ENCODE assay signal across 13 cellular contexts in the genomic region with DNA sequence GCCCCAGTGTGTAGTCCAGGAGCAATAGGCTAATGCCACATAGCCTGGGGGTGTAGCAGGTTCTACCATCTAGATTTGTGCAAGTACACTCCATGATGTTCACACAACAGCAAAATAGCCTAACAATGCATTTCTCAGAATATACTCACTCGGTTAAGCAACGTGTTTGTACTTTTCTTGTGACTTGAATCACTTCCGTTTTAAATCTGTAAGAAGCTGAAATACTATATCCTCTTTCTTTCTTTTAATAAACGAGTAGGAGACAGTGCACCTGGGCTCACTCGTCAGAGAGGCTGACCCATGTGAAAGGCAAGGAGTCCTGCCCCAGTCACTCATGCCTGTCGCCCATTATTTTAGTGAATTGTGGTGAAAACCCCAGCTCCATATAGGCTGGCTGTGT.
DNase-seq lines count a peak whose midpoint lies in the region; ATAC-seq, FAIRE-seq and TF ChIP-seq lines count a peak whose summit lies in the region.
"Had no signal": no experiment of that assay in that cellular context is flagged by ENCODE, and none has a peak within 500 bp of the region (broad histone marks: within the 10 kb centered on the region; RNA-seq: fewer than 3 reads in every experiment).

No MANE protein-coding gene starts in this region.

- peak; percentile 46 for FAIRE-seq in urothelium cell line (lab: Jason Lieb, UNC)
- FAIRE-seq: GM12891 had no signal

- H3K9me3 Mint-ChIP-seq in activated naive CD8-positive, alpha-beta T cell treated with anti-CD3 and anti-CD28 coated beads, Interleukin-2, amount 50 U/mL, for 24 hours = no peaks in the 10 kb centered on the region
- H3K9me3 Mint-ChIP-seq: natural killer cell had no signal

- no peak for ATAC-seq in SK-N-SH treated with all-trans-retinoic acid at 6 μM for 48 hours
- no peak for ATAC-seq in activated naive CD8-positive, alpha-beta T cell treated with anti-CD3 and anti-CD28 coated beads, Interleukin-2, amount 50 U/mL, for 24 hours
- ATAC-seq: natural killer cell had no signal

- no peaks in the 10 kb centered on the region for H3K36me3 Mint-ChIP-seq in activated naive CD8-positive, alpha-beta T cell treated with anti-CD3 and anti-CD28 coated beads, Interleukin-2, amount 50 U/mL, for 24 hours (ENCODE audit: low read depth)
- H3K36me3 Mint-ChIP-seq: natural killer cell had no signal

- WGBS in SK-N-SH (ENCODE audit: low lambda C conversion rate) = 29% methylated on average over 6 of the region's 6 CpGs

- no peak overlapping the region for H3K27ac ChIP-seq in SK-N-SH (ENCODE audit: low read depth in 2 of 2, low read length in 1 of 2)
- H3K27ac ChIP-seq: ascending aorta, coronary artery had no signal

- no peak overlapping the region for H3K9ac ChIP-seq in SK-N-SH

- DNase-seq in SK-N-SH = no peak
- DNase-seq in NCI-H69 (lab: John Stamatoyannopoulos, UW) = peak; percentile 65
- DNase-seq in fibroblast of pulmonary artery (ENCODE audit: low read depth) = peak; percentile 32
- DNase-seq in urothelium cell line (ENCODE audit: low spot score) = peak; percentile 33
- no peak for DNase-seq in NCI-H82 treated with DMSO at 0.1 percent for 48 hours (lab: John Stamatoyannopoulos, UW; ENCODE audit: unreplicated experiment)
- DNase-seq in GM19238 (ENCODE audit: insufficient read length, low spot score) = no peak
- DNase-seq in activated naive CD8-positive, alpha-beta T cell treated with anti-CD3 and anti-CD28 coated beads, Interleukin-2, amount 50 U/mL, for 24 hours = no peak
- DNase-seq: natural killer cell, NCI-H1092 had no signal

- no peaks in the 10 kb centered on the region for H3K27me3 Mint-ChIP-seq in activated naive CD8-positive, alpha-beta T cell treated with anti-CD3 and anti-CD28 coated beads, Interleukin-2, amount 50 U/mL, for 24 hours

- H4K20me1 ChIP-seq in SK-N-SH (ENCODE audit: insufficient read depth) = no peaks in the 10 kb centered on the region

- TF ChIP-seq CTCF in SK-N-SH (IDR thresholded peaks at IDR 0.05) = no peak
- TF ChIP-seq CTCF in fibroblast of pulmonary artery (IDR thresholded peaks at IDR 0.05; ENCODE audit: low read length, missing control alignments) = no peak

- no peaks in the 10 kb centered on the region for H3F3A ChIP-seq in SK-N-SH (replicated peaks; ENCODE audit: insufficient read depth)

- H3K4me2 ChIP-seq in SK-N-SH = peak overlapping the region; percentile 35; the same call in 1 of the 2 replicates

- H3K27ac Mint-ChIP-seq in activated naive CD8-positive, alpha-beta T cell treated with anti-CD3 and anti-CD28 coated beads, Interleukin-2, amount 50 U/mL, for 24 hours = no peak overlapping the region
- H3K27ac Mint-ChIP-seq: natural killer cell had no signal

- no peaks in the 10 kb centered on the region for H3K9me3 ChIP-seq in SK-N-SH
- H3K9me3 ChIP-seq: ascending aorta had no signal

- no peak overlapping the region for H2AFZ ChIP-seq in SK-N-SH (ENCODE audit: low read depth)

- H3K4me1 ChIP-seq in SK-N-SH (ENCODE audit: control insufficient read depth in 1 of 2, insufficient read depth in 2 of 2, low read depth in 1 of 2, low read length in 1 of 2) = no peaks in the 10 kb centered on the region
- H3K4me1 ChIP-seq: ascending aorta had no signal

- H3K27me3 ChIP-seq in SK-N-SH (ENCODE audit: insufficient read depth) = no peaks in the 10 kb centered on the region; the same call in 1 of the 2 replicates
- H3K27me3 ChIP-seq: ascending aorta had no signal

- H3K4me3 ChIP-seq in SK-N-SH (ENCODE audit: low read depth in 2 of 2, low read length in 1 of 2) (no peak overlapping the region), fibroblast of pulmonary artery (replicated peaks; ENCODE audit: low read depth, low read length) (no peak overlapping the region)
- H3K4me3 ChIP-seq: ascending aorta, coronary artery had no signal

- H3K9me2 ChIP-seq in SK-N-SH = no peaks in the 10 kb centered on the region

- H3K4me3 Mint-ChIP-seq in activated naive CD8-positive, alpha-beta T cell treated with anti-CD3 and anti-CD28 coated beads, Interleukin-2, amount 50 U/mL, for 24 hours = no peak overlapping the region
- H3K4me3 Mint-ChIP-seq: natural killer cell had no signal

- CTCF ChIA-PET in SK-N-SH (lab: Yijun Ruan, JAX) = interaction anchor here (0.6 to 1.0 kb wide), 2 partner anchors 13 to 309 kb away, joined by 3 read pairs; no protein-coding TSS in a partner anchor

- no peaks in the 10 kb centered on the region for H3K79me2 ChIP-seq in SK-N-SH (ENCODE audit: insufficient read depth)

- H3K4me1 Mint-ChIP-seq in activated naive CD8-positive, alpha-beta T cell treated with anti-CD3 and anti-CD28 coated beads, Interleukin-2, amount 50 U/mL, for 24 hours = no peaks in the 10 kb centered on the region
- H3K4me1 Mint-ChIP-seq: natural killer cell had no signal

- no peaks in the 10 kb centered on the region for H3K36me3 ChIP-seq in SK-N-SH (replicated peaks in 1 of 2; ENCODE audit: control insufficient read depth in 1 of 2, insufficient read depth in 2 of 2, low read length in 1 of 2)
- H3K36me3 ChIP-seq: ascending aorta had no signal

- POLR2A ChIA-PET in SK-N-SH (lab: Yijun Ruan, JAX) = no interaction called here

- no peak for TF ChIP-seq RAD21 in SK-N-SH (IDR thresholded peaks at IDR 0.05; ENCODE audit: low read length)

- TF ChIP-seq EP300 in SK-N-SH (IDR thresholded peaks at IDR 0.05; ENCODE audit: borderline replicate concordance in 1 of 2, low read depth in 1 of 2, low read length in 1 of 2) = no peak

TF ChIP-seq in SK-N-SH, 30 proteins besides CTCF, POLR2A, EP300 and RAD21 (continues in another document):
- no peak for TF ChIP-seq EZH2phosphoT487 (IDR thresholded peaks at IDR 0.05; ENCODE audit: borderline replicate concordance, low read depth)
- TF ChIP-seq MEF2A (IDR thresholded peaks at IDR 0.05; ENCODE audit: borderline replicate concordance, low read depth) = no peak
- no peak for TF ChIP-seq SMC3 (IDR thresholded peaks at IDR 0.05; ENCODE audit: low read depth, low read length)
- TF ChIP-seq GABPA (IDR thresholded peaks at IDR 0.05; ENCODE audit: low read depth) = no peak
- no peak for TF ChIP-seq JUND (IDR thresholded peaks at IDR 0.05)
- TF ChIP-seq RCOR1 (IDR thresholded peaks at IDR 0.05; ENCODE audit: low read length) = no peak
- TF ChIP-seq FOXJ3 (CRISPR knock-in tag; IDR thresholded peaks at IDR 0.05) = no peak
- TF ChIP-seq TAF1 (IDR thresholded peaks at IDR 0.05; ENCODE audit: borderline replicate concordance, low read depth, low read length) = no peak
- no peak for TF ChIP-seq NRF1 (IDR thresholded peaks at IDR 0.05; ENCODE audit: low read depth, low read length)
- TF ChIP-seq, protein P1, sequence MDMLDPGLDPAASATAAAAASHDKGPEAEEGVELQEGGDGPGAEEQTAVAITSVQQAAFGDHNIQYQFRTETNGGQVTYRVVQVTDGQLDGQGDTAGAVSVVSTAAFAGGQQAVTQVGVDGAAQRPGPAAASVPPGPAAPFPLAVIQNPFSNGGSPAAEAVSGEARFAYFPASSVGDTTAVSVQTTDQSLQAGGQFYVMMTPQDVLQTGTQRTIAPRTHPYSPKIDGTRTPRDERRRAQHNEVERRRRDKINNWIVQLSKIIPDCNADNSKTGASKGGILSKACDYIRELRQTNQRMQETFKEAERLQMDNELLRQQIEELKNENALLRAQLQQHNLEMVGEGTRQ (IDR thresholded peaks at IDR 0.05; ENCODE audit: borderline replicate concordance, low read depth, low read length) = no peak
- TF ChIP-seq, protein P2, sequence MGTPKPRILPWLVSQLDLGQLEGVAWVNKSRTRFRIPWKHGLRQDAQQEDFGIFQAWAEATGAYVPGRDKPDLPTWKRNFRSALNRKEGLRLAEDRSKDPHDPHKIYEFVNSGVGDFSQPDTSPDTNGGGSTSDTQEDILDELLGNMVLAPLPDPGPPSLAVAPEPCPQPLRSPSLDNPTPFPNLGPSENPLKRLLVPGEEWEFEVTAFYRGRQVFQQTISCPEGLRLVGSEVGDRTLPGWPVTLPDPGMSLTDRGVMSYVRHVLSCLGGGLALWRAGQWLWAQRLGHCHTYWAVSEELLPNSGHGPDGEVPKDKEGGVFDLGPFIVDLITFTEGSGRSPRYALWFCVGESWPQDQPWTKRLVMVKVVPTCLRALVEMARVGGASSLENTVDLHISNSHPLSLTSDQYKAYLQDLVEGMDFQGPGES (IDR thresholded peaks at IDR 0.05; ENCODE audit: low read depth, low read length) = no peak

TF ChIP-seq in SK-N-SH treated with all-trans-retinoic acid at 6 μM for 48 hours, 23 proteins besides CTCF, POLR2A, EP300 and RAD21 (continues in another document):
- TF ChIP-seq, protein P3, sequence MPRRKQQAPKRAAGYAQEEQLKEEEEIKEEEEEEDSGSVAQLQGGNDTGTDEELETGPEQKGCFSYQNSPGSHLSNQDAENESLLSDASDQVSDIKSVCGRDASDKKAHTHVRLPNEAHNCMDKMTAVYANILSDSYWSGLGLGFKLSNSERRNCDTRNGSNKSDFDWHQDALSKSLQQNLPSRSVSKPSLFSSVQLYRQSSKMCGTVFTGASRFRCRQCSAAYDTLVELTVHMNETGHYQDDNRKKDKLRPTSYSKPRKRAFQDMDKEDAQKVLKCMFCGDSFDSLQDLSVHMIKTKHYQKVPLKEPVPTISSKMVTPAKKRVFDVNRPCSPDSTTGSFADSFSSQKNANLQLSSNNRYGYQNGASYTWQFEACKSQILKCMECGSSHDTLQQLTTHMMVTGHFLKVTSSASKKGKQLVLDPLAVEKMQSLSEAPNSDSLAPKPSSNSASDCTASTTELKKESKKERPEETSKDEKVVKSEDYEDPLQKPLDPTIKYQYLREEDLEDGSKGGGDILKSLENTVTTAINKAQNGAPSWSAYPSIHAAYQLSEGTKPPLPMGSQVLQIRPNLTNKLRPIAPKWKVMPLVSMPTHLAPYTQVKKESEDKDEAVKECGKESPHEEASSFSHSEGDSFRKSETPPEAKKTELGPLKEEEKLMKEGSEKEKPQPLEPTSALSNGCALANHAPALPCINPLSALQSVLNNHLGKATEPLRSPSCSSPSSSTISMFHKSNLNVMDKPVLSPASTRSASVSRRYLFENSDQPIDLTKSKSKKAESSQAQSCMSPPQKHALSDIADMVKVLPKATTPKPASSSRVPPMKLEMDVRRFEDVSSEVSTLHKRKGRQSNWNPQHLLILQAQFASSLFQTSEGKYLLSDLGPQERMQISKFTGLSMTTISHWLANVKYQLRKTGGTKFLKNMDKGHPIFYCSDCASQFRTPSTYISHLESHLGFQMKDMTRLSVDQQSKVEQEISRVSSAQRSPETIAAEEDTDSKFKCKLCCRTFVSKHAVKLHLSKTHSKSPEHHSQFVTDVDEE (CRISPR knock-in tag; IDR thresholded peaks at IDR 0.05) = no peak
- no peak for TF ChIP-seq SNAI2 (CRISPR knock-in tag; IDR thresholded peaks at IDR 0.05)
- TF ChIP-seq PPARA (CRISPR knock-in tag; IDR thresholded peaks at IDR 0.05; ENCODE audit: borderline replicate concordance) = no peak
- TF ChIP-seq ISL1 (CRISPR knock-in tag; IDR thresholded peaks at IDR 0.05) = no peak

Comparison
In these comparisons a context has a peak if more than half of its experiments do, and no peak if none do; other contexts are left out.
1. DNase-seq: peak in NCI-H69 (single experiment), fibroblast of pulmonary artery (single experiment) and urothelium cell line (single experiment); none in SK-N-SH (single experiment), NCI-H82 treated with DMSO at 0.1 percent for 48 hours (single experiment), GM19238 (single experiment) and activated naive CD8-positive, alpha-beta T cell treated with anti-CD3 and anti-CD28 coated beads, Interleukin-2, amount 50 U/mL, for 24 hours (single experiment).